Comparison of ENCODE assay signal across 1 cellular context in the genomic region with DNA sequence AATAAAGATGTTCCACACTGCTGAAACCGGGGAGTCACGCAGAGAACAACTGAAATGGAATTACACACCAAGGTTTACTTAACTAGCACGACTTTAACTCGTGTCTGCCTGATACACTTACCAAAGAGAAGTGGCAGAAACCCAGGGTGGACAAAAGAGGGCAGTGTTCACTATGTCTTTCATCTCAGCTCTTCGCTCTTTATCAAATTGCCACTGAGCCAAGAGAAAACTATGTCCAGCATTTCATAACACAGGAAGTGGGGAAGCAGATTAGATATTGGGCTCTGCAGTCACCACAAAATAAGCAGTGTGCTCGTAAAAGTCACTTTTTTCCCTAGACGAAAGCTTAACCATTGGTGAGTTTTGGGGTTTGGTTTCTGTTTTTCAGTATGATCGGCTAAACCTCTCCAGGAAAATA.
TF ChIP-seq lines count a peak whose summit lies in the region.

No MANE protein-coding gene starts in this region.

TF ChIP-seq in SK-N-SH treated with all-trans-retinoic acid at 6 μM for 48 hours, 23 proteins besides CTCF, POLR2A, EP300 and RAD21 (continued from another document):
- TF ChIP-seq, protein P1, sequence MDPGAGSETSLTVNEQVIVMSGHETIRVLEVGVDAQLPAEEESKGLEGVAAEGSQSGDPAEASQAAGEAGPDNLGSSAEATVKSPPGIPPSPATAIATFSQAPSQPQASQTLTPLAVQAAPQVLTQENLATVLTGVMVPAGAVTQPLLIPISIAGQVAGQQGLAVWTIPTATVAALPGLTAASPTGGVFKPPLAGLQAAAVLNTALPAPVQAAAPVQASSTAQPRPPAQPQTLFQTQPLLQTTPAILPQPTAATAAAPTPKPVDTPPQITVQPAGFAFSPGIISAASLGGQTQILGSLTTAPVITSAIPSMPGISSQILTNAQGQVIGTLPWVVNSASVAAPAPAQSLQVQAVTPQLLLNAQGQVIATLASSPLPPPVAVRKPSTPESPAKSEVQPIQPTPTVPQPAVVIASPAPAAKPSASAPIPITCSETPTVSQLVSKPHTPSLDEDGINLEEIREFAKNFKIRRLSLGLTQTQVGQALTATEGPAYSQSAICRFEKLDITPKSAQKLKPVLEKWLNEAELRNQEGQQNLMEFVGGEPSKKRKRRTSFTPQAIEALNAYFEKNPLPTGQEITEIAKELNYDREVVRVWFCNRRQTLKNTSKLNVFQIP (CRISPR knock-in tag; IDR thresholded peaks at IDR 0.05; ENCODE audit: borderline replicate concordance, low read depth) = no peak
